Comparison of ENCODE assay signal across 10 cellular contexts in genomic region chr7:102514881-102515721, GRCh38. TPM values are rescaled to one million over a fixed set of nuclear protein-coding genes. Genes with fewer than 3 reads are reported as not detected.
DNase-seq lines count a peak whose midpoint lies in the region; ATAC-seq and TF ChIP-seq lines count a peak whose summit lies in the region.
"Not testable (repeated sequence)": the region's sequence is repeated elsewhere in the genome, so short reads cannot be mapped to it uniquely, and the experiment has no call there.
"Had no signal": no experiment of that assay in that cellular context is flagged by ENCODE, and none has a peak within 500 bp of the region (broad histone marks: within the 10 kb centered on the region; RNA-seq: fewer than 3 reads in every experiment).

No MANE protein-coding gene starts in this region.

- CTCF ChIA-PET in activated CD8-positive, alpha-beta T cell treated with anti-CD3 and anti-CD28 coated beads, Interleukin-2, amount 10 ng/mL, durations not matched to agents 7 days and 5 days (lab: Charles Lee) = not testable (repeated sequence)

- TF ChIP-seq CTCF in psoas muscle (IDR thresholded peaks at IDR 0.05) = not testable (repeated sequence)

- POLR2A ChIA-PET in activated CD8-positive, alpha-beta T cell treated with anti-CD3 and anti-CD28 coated beads, Interleukin-2, amount 10 ng/mL, durations not matched to agents 7 days and 5 days (lab: Charles Lee) = not testable (repeated sequence)

- H3K9me3 Mint-ChIP-seq in activated CD8-positive, alpha-beta T cell treated with anti-CD3 and anti-CD28 coated beads, Interleukin-2, amount 10 ng/mL, durations not matched to agents 7 days and 5 days (ENCODE audit: insufficient read depth) = not testable (repeated sequence)

- not testable (repeated sequence) for H3K27me3 ChIP-seq in psoas muscle (ENCODE audit: insufficient read depth in 3 of 3, low read length in 2 of 3)

- peak; percentile 15 for DNase-seq in activated CD8-positive, alpha-beta T cell treated with anti-CD3 and anti-CD28 coated beads, Interleukin-2, amount 10 ng/mL, durations not matched to agents 7 days and 5 days
- DNase-seq in psoas muscle = peak in 1 of 2 donors; percentile 46

- not testable (repeated sequence) for H3K4me1 Mint-ChIP-seq in activated CD8-positive, alpha-beta T cell treated with anti-CD3 and anti-CD28 coated beads, Interleukin-2, amount 10 ng/mL, durations not matched to agents 7 days and 5 days (ENCODE audit: low read depth)

- intact Hi-C loops in psoas muscle (cut with DNase I) = not testable (repeated sequence)

- 0 to 6% methylated on average over 1 to 2 of the region's 15 CpGs; no CpG with 5 or more reads in 1 of the 3 donors for WGBS in psoas muscle, 3 donors

- peak; percentile 68 for ATAC-seq in GM18498 (IDR thresholded peaks at IDR 0.05; ENCODE audit: unreplicated experiment)
- peak; percentile 63 for ATAC-seq in GM19025 (IDR thresholded peaks at IDR 0.05; ENCODE audit: low read depth, unreplicated experiment)
- ATAC-seq in GM21390 (IDR thresholded peaks at IDR 0.05; ENCODE audit: unreplicated experiment) = peak; percentile 72
- ATAC-seq in HG02678 (IDR thresholded peaks at IDR 0.05; ENCODE audit: unreplicated experiment) = peak; percentile 76
- peak; percentile 69 for ATAC-seq in HG03066 (IDR thresholded peaks at IDR 0.05; ENCODE audit: low read depth, unreplicated experiment)
- ATAC-seq in HG03469 (IDR thresholded peaks at IDR 0.05; ENCODE audit: unreplicated experiment) = peak; percentile 56
- not testable (repeated sequence) for ATAC-seq in activated CD8-positive, alpha-beta T cell treated with anti-CD3 and anti-CD28 coated beads, Interleukin-2, amount 10 ng/mL, durations not matched to agents 7 days and 5 days
- peak; percentile 53 to 66 (median 58) for ATAC-seq in psoas muscle

- peak overlapping the region; percentile 78 for H3K27ac ChIP-seq in psoas muscle

- H3K4me3 Mint-ChIP-seq in activated CD8-positive, alpha-beta T cell treated with anti-CD3 and anti-CD28 coated beads, Interleukin-2, amount 10 ng/mL, durations not matched to agents 7 days and 5 days = not testable (repeated sequence)

- not testable (repeated sequence) for H3K4me1 ChIP-seq in psoas muscle

- not testable (repeated sequence) for H3K9me3 ChIP-seq in psoas muscle

- H3K27ac Mint-ChIP-seq in activated CD8-positive, alpha-beta T cell treated with anti-CD3 and anti-CD28 coated beads, Interleukin-2, amount 10 ng/mL, durations not matched to agents 7 days and 5 days = not testable (repeated sequence)

- H3K36me3 Mint-ChIP-seq in activated CD8-positive, alpha-beta T cell treated with anti-CD3 and anti-CD28 coated beads, Interleukin-2, amount 10 ng/mL, durations not matched to agents 7 days and 5 days (ENCODE audit: low read depth) = not testable (repeated sequence)

- not testable (repeated sequence) for H3K4me3 ChIP-seq in psoas muscle

- not testable (repeated sequence) for H3K36me3 ChIP-seq in psoas muscle (ENCODE audit: insufficient read depth in 1 of 2, low read depth in 1 of 2)

- H3K27me3 Mint-ChIP-seq in activated CD8-positive, alpha-beta T cell treated with anti-CD3 and anti-CD28 coated beads, Interleukin-2, amount 10 ng/mL, durations not matched to agents 7 days and 5 days (ENCODE audit: low read depth) = not testable (repeated sequence)

RNA-seq across cellular contexts. Expression of gene RASA4B, which starts 2.5 kb away (rescaled TPM):
- total RNA-seq in activated CD8-positive, alpha-beta T cell treated with anti-CD3 and anti-CD28 coated beads, Interleukin-2, amount 10 ng/mL, durations not matched to agents 7 days and 5 days = 10 to 100 TPM; 18.9 to 21.1 TPM
- total RNA-seq in psoas muscle = 100 to 1,000 TPM in 1 of 4 donors, 10 to 100 TPM in 3; 85.1 to 139 (median 88.8) TPM
- polyA plus RNA-seq in psoas muscle = 100 to 1,000 TPM in 1 of 3 donors, 10 to 100 TPM in 2; 29.5 to 116 (median 49.0) TPM

RNA-seq across cellular contexts. Expression of gene UPK3BL2, which starts 28.4 kb away (rescaled TPM):
- total RNA-seq in activated CD8-positive, alpha-beta T cell treated with anti-CD3 and anti-CD28 coated beads, Interleukin-2, amount 10 ng/mL, durations not matched to agents 7 days and 5 days = 10 to 100 TPM; 24.1 to 27.1 TPM
- total RNA-seq in psoas muscle = 10 to 100 TPM in 1 of 4 donors, 1 to 10 TPM in 3; 1.7 to 11.1 (median 4.3) TPM
- polyA plus RNA-seq in psoas muscle = 1 to 10 TPM in 2 of 3 donors, under 1 TPM in 1; 0.88 to 6.2 (median 2.4) TPM

RNA-seq across cellular contexts. Expression of gene SPDYE2, which starts 35.9 kb away (rescaled TPM):
- under 1 TPM in 1 of 2 experiments, not detected in 1; 0.31 TPM for total RNA-seq in activated CD8-positive, alpha-beta T cell treated with anti-CD3 and anti-CD28 coated beads, Interleukin-2, amount 10 ng/mL, durations not matched to agents 7 days and 5 days
- total RNA-seq in psoas muscle = not detected
- polyA plus RNA-seq in psoas muscle = under 1 TPM; 0.05 to 0.13 (median 0.10) TPM
- total RNA-seq: fibroblast of villous mesenchyme, mucosa of gallbladder had no signal

RNA-seq across cellular contexts. Expression of gene POLR2J, which starts 36.4 kb away (rescaled TPM):
- 10 to 100 TPM; 55.7 to 62.0 TPM for total RNA-seq in activated CD8-positive, alpha-beta T cell treated with anti-CD3 and anti-CD28 coated beads, Interleukin-2, amount 10 ng/mL, durations not matched to agents 7 days and 5 days
- total RNA-seq in psoas muscle = 100 to 1,000 TPM in 1 of 4 donors, 10 to 100 TPM in 3; 55.9 to 101 (median 68.2) TPM
- polyA plus RNA-seq in psoas muscle = 100 to 1,000 TPM; 115 to 229 (median 166) TPM

RNA-seq across cellular contexts. Expression of gene LRWD1, which starts 50.3 kb away (rescaled TPM):
- 10 to 100 TPM; 16.7 to 21.7 TPM for total RNA-seq in activated CD8-positive, alpha-beta T cell treated with anti-CD3 and anti-CD28 coated beads, Interleukin-2, amount 10 ng/mL, durations not matched to agents 7 days and 5 days
- 10 to 100 TPM; 10.4 to 15.6 (median 12.5) TPM for total RNA-seq in psoas muscle
- polyA plus RNA-seq in psoas muscle = 10 to 100 TPM; 19.6 to 40.9 (median 27.2) TPM
